Comparison of ENCODE assay signal across 9 cellular contexts in genomic region chr4:124275-125081, GRCh38. TPM values are rescaled to one million over a fixed set of nuclear protein-coding genes. Genes with fewer than 3 reads are reported as not detected.
DNase-seq lines count a peak whose midpoint lies in the region; ATAC-seq and TF ChIP-seq lines count a peak whose summit lies in the region.
"Had no signal": no experiment of that assay in that cellular context is flagged by ENCODE, and none has a peak within 500 bp of the region (broad histone marks: within the 10 kb centered on the region; RNA-seq: fewer than 3 reads in every experiment).

TSS of gene ZNF718 (plus strand) at chr4:124501. CDS start at chr4:124671, 170 bp downstream.

- peaks cover 45% of the 10 kb centered on the region for H3K4me1 Mint-ChIP-seq in activated CD4-positive, alpha-beta T cell treated with anti-CD3 and anti-CD28 coated beads, Interleukin-2, amount 10 ng/mL, durations not matched to agents 7 days and 5 days

- peaks cover 30% of the 10 kb centered on the region for H3K9me3 ChIP-seq in AG04450 (ENCODE audit: control insufficient read depth, insufficient read depth, low read length)

- H3K4me3 Mint-ChIP-seq in activated CD4-positive, alpha-beta T cell treated with anti-CD3 and anti-CD28 coated beads, Interleukin-2, amount 10 ng/mL, durations not matched to agents 7 days and 5 days, result peak within 1 kb of the TSS; percentile 93

- DNase-seq in AG04450 (ENCODE audit: low read depth, low spot score) (peak; percentile 92), NCI-H345 treated with DMSO at 0.1 percent for 48 hours (lab: John Stamatoyannopoulos, UW; ENCODE audit: unreplicated experiment) (peak; percentile 60), cortex of kidney (lab: John Stamatoyannopoulos, UW) (peak; percentile 22), left colon (peak; percentile 93 to 94)
- peak; percentile 97 for DNase-seq in activated CD4-positive, alpha-beta T cell treated with anti-CD3 and anti-CD28 coated beads, Interleukin-2, amount 10 ng/mL, durations not matched to agents 7 days and 5 days
- DNase-seq in stimulated activated CD4-positive, alpha-beta T cell treated with anti-CD3 and anti-CD28 coated beads, Interleukin-2, amount 100 ng/mL, for 24 hours, result peak; percentile 87 to 90

- TF ChIP-seq CTCF in AG04450 (IDR thresholded peaks at IDR 0.05; ENCODE audit: low read depth, low read length), result no peak

- peaks cover 64% of the 10 kb centered on the region for H3K9me3 Mint-ChIP-seq in activated CD4-positive, alpha-beta T cell treated with anti-CD3 and anti-CD28 coated beads, Interleukin-2, amount 10 ng/mL, durations not matched to agents 7 days and 5 days

- H3K27ac Mint-ChIP-seq in activated CD4-positive, alpha-beta T cell treated with anti-CD3 and anti-CD28 coated beads, Interleukin-2, amount 10 ng/mL, durations not matched to agents 7 days and 5 days, result peak within 1 kb of the TSS; percentile 99

- peaks cover 91% of the 10 kb centered on the region for H3K36me3 Mint-ChIP-seq in activated CD4-positive, alpha-beta T cell treated with anti-CD3 and anti-CD28 coated beads, Interleukin-2, amount 10 ng/mL, durations not matched to agents 7 days and 5 days (ENCODE audit: low read depth)

- peak; percentile 100 for ATAC-seq in GM18873 (IDR thresholded peaks at IDR 0.05; ENCODE audit: low FRiP score, unreplicated experiment)
- peak; percentile 99 for ATAC-seq in HG03175 (IDR thresholded peaks at IDR 0.05; ENCODE audit: unreplicated experiment)
- ATAC-seq in left colon, result peak; percentile 96
- ATAC-seq: HCT116 had no signal

- H3K27me3 ChIP-seq in AG04450 (ENCODE audit: control insufficient read depth, insufficient read depth, low read length), result no peaks in the 10 kb centered on the region

- no peaks in the 10 kb centered on the region for H3K27me3 Mint-ChIP-seq in activated CD4-positive, alpha-beta T cell treated with anti-CD3 and anti-CD28 coated beads, Interleukin-2, amount 10 ng/mL, durations not matched to agents 7 days and 5 days

- CTCF ChIA-PET in AG04450 (lab: Charles Lee), result no interaction called here
- CTCF ChIA-PET in activated CD4-positive, alpha-beta T cell treated with anti-CD3 and anti-CD28 coated beads, Interleukin-2, amount 10 ng/mL, durations not matched to agents 7 days and 5 days (lab: Charles Lee), result interaction anchor here (1.0 to 1.2 kb wide), 3 partner anchors 16 to 118 kb away, joined by 3 to 5 read pairs (median 4); no protein-coding TSS in a partner anchor

- H3K27ac ChIP-seq in AG04450 (ENCODE audit: low read depth, low read length), result peak within 1 kb of the TSS; percentile 83

- POLR2A ChIA-PET in AG04450 (lab: Yijun Ruan, JAX), result interaction anchor here (1.3 to 1.4 kb wide), 3 partner anchors 11 to 71 kb away, joined by 3 to 6 read pairs (median 4); partner anchors contain the start of gene ZNF595
- POLR2A ChIA-PET in activated CD4-positive, alpha-beta T cell treated with anti-CD3 and anti-CD28 coated beads, Interleukin-2, amount 10 ng/mL, durations not matched to agents 7 days and 5 days (lab: Charles Lee), result interaction anchor here (0.6 to 1.6 kb wide), 5 partner anchors 8 to 71 kb away, joined by 3 to 15 read pairs (median 4); partner anchors contain the start of gene ZNF595

- intact Hi-C loops in left colon (cut with DNase I, micrococcal nuclease), result no loop called here

- peak within 1 kb of the TSS; percentile 87 for H3K4me3 ChIP-seq in AG04450 (ENCODE audit: low read depth, low read length)

RNA-seq across cellular contexts. Expression of gene ZNF718, which starts in this region (rescaled TPM):
- 2.1 and 2.6 TPM in 2 replicates for polyA plus RNA-seq in AG04450 (2011; rRNA removed)
- 1.7 and 2.8 TPM in 2 replicates for polyA minus RNA-seq in AG04450 (2011; rRNA and poly(A)+ RNA removed)
- 10 to 100 TPM; 11.8 to 12.5 TPM for total RNA-seq in activated CD4-positive, alpha-beta T cell treated with anti-CD3 and anti-CD28 coated beads, Interleukin-2, amount 10 ng/mL, durations not matched to agents 7 days and 5 days
- total RNA-seq in left colon, result 1 to 10 TPM; 4.3 to 5.1 TPM

Comparison
In these comparisons a context has a peak if more than half of its experiments do, and no peak if none do; other contexts are left out.
1. Peak in every context shown above with its lines: DNase-seq, ATAC-seq, H3K4me3 ChIP-seq and H3K27ac ChIP-seq.
2. DNase-seq: peak in every context shown above with its lines; median percentile 97 in activated CD4-positive, alpha-beta T cell treated with anti-CD3 and anti-CD28 coated beads, Interleukin-2, amount 10 ng/mL, durations not matched to agents 7 days and 5 days; 94 in left colon; 92 in AG04450; 88 in stimulated activated CD4-positive, alpha-beta T cell treated with anti-CD3 and anti-CD28 coated beads, Interleukin-2, amount 100 ng/mL, for 24 hours; 60 in NCI-H345 treated with DMSO at 0.1 percent for 48 hours; 22 in cortex of kidney.